10 cellular contexts compared by ENCODE assay signal in the genomic region with DNA sequence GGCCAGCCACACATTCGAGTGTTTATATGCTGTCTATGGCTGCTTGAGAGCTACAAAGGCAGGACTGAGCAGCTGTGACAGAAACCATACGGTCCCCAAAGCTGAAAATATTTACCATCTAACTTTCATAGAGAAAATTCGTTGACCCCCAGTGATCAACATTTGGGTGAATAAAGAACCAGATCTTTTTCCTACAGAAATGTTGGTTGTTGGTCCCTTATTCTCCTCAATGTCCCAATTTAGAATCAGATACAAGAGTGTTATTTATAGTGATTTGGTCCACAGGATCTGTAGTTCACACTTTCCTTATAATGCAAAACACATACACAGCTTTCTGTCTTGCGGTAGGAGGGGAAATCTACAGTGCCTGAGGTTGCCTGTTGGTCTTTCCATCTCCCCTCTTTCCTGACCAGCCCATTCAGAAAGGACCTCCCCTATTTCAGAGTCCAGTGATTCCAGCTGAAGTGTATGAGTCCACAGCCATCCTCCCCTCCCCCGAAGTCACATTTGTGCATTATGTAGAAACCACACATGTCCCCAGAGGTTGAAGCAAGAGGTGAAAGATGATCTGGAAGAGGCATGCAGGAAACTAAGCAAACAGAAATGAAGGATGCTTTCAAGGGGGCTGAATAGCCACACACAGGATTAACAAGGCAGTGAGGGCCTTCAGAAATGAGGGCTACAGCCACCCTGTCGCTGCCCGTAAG.
DNase-seq lines count a peak whose midpoint lies in the region; ATAC-seq, FAIRE-seq and TF ChIP-seq lines count a peak whose summit lies in the region.
"Had no signal": no experiment of that assay in that cellular context is flagged by ENCODE, and none has a peak within 500 bp of the region (broad histone marks: within the 10 kb centered on the region; RNA-seq: fewer than 3 reads in every experiment).

No MANE protein-coding gene starts in this region.

- TF ChIP-seq CTCF in astrocyte (IDR thresholded peaks at IDR 0.05; ENCODE audit: insufficient read depth, low read depth, low read length): no peak
- no peak for TF ChIP-seq CTCF in RWPE1 (conservative IDR thresholded peaks at IDR 0.05; ENCODE audit: low read depth)

- H3K9me3 Mint-ChIP-seq in astrocyte (ENCODE audit: unreplicated experiment): no peaks in the 10 kb centered on the region

- peaks cover 86% of the 10 kb centered on the region for H3K4me1 Mint-ChIP-seq in astrocyte (ENCODE audit: low read depth, unreplicated experiment)

- no peak overlapping the region for H2AFZ ChIP-seq in astrocyte (ENCODE audit: low read depth, low read length)

- H3K9me3 ChIP-seq in astrocyte (ENCODE audit: insufficient read depth, low read depth, low read length): no peaks in the 10 kb centered on the region
- H3K9me3 ChIP-seq in skeletal muscle satellite cell (replicated peaks; ENCODE audit: low read length): no peaks in the 10 kb centered on the region
- H3K9me3 ChIP-seq: MG63 had no signal

- peaks cover 37% of the 10 kb centered on the region for H4K20me1 ChIP-seq in astrocyte (ENCODE audit: insufficient read depth, low read length)

- no peaks in the 10 kb centered on the region for H3K27me3 Mint-ChIP-seq in astrocyte (ENCODE audit: low read depth, unreplicated experiment)

- H3K36me3 ChIP-seq in astrocyte (ENCODE audit: insufficient read depth, low read length): no peaks in the 10 kb centered on the region
- no peaks in the 10 kb centered on the region for H3K36me3 ChIP-seq in skeletal muscle satellite cell (ENCODE audit: insufficient read depth, low read length)
- H3K36me3 ChIP-seq: MG63 had no signal

- H3K9ac ChIP-seq in astrocyte (ENCODE audit: low read length): no peak overlapping the region
- peak overlapping the region; percentile 28 for H3K9ac ChIP-seq in skeletal muscle satellite cell (ENCODE audit: low read depth, low read length)

- DNase-seq in astrocyte (ENCODE audit: low read depth) (no peak), NCI-H1105 (lab: John Stamatoyannopoulos, UW) (no peak), RWPE1 (ENCODE audit: low spot score) (no peak)
- DNase-seq: activated CD4-positive, alpha-beta T cell treated with anti-CD3 and anti-CD28 coated beads, Interleukin-2, amount 50 U/mL, for 4 hours; effector CD4-positive, alpha-beta T cell; MG63 had no signal

- peak overlapping the region; percentile 63 for H3K27ac Mint-ChIP-seq in astrocyte (ENCODE audit: unreplicated experiment)

- H3K27me3 ChIP-seq in astrocyte (ENCODE audit: insufficient read depth, low read length) (no peaks in the 10 kb centered on the region), skeletal muscle satellite cell (ENCODE audit: control insufficient read depth, insufficient read depth, low read length) (no peaks in the 10 kb centered on the region)
- H3K27me3 ChIP-seq: MG63 had no signal

- ATAC-seq in GM19438 (IDR thresholded peaks at IDR 0.05; ENCODE audit: low read depth, unreplicated experiment) (peak; percentile 69), HG03442 (IDR thresholded peaks at IDR 0.05; ENCODE audit: unreplicated experiment) (peak; percentile 44), HG02763 (IDR thresholded peaks at IDR 0.05; ENCODE audit: unreplicated experiment) (no peak)

- H3K27ac ChIP-seq in astrocyte (ENCODE audit: low read depth, low read length) (no peak overlapping the region), RWPE1 (no peak overlapping the region)

- H3K4me2 ChIP-seq in astrocyte (ENCODE audit: low read length): peak overlapping the region; percentile 40
- H3K4me2 ChIP-seq in skeletal muscle satellite cell (ENCODE audit: low read length): peak overlapping the region; percentile 47

- H3K4me3 ChIP-seq in astrocyte (ENCODE audit: insufficient read depth, low read depth, low read length) (no peak overlapping the region), skeletal muscle satellite cell (ENCODE audit: low read length) (peak overlapping the region; percentile 12)
- H3K4me3 ChIP-seq: MG63 had no signal

- H3K4me3 Mint-ChIP-seq in astrocyte (ENCODE audit: unreplicated experiment): no peak overlapping the region

- POLR2A ChIA-PET in RWPE1 (lab: Yijun Ruan, JAX; ENCODE audit: low non-redundant PET): no interaction called here

- H3K4me1 ChIP-seq in astrocyte (ENCODE audit: insufficient read depth, low read length) (peaks cover 37% of the 10 kb centered on the region), skeletal muscle satellite cell (ENCODE audit: control insufficient read depth, insufficient read depth, low read length) (peaks cover 50% of the 10 kb centered on the region)

- H3K79me2 ChIP-seq in astrocyte (ENCODE audit: insufficient read depth, low read length): peaks cover 86% of the 10 kb centered on the region

- CTCF ChIA-PET in RWPE1 (lab: Yijun Ruan, JAX): no interaction called here

- no peak for FAIRE-seq in astrocyte (lab: Jason Lieb, UNC)

- peaks cover 3% of the 10 kb centered on the region for H3K36me3 Mint-ChIP-seq in astrocyte (ENCODE audit: low read depth, unreplicated experiment)
